1 cellular context compared by ENCODE assay signal in the genomic region with DNA sequence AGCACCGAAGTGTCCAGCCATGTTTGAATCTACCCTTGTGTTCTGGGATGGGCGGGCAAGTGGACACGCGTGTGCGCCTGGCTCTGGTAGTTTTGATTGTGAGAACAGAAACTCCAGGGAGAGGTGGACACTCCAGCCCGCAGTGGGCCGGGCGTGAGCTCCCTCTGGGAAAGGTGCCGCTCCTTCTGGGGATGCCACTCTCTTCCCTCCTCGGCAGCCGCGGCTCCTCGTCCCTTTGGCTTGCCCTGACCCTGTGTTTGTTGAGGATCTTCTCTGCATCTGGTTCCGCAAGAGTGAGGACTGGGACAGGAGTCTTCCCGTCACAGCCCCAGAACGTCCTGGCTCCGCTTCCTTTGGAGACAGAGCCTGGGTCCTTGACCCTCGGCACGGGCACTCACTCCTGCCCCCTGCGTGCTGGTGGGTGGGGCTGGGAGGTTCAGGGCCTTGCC.
TF ChIP-seq lines count a peak whose summit lies in the region.

No MANE protein-coding gene starts in this region.

TF ChIP-seq in IMR-90, 13 proteins besides CTCF, POLR2A, EP300 and RAD21 (continued from another document):
- TF ChIP-seq FOS (IDR thresholded peaks at IDR 0.05; ENCODE audit: low read depth, low read length): no peak
